ENCODE assay signal across 1 cellular context in genomic region chr20:53852025-53852424, GRCh38.
TF ChIP-seq lines count a peak whose summit lies in the region.

No MANE protein-coding gene starts in this region.

TF ChIP-seq in GM23338, 12 proteins besides CTCF, POLR2A, EP300 and RAD21 (continued from another document):
- TF ChIP-seq ETS1 (IDR thresholded peaks at IDR 0.05) (no peak), ZNF114 (CRISPR knock-in tag; IDR thresholded peaks at IDR 0.05) (no peak), STAT1 (IDR thresholded peaks at IDR 0.05; ENCODE audit: unreplicated experiment) (no peak), REST (IDR thresholded peaks at IDR 0.05; ENCODE audit: unreplicated experiment) (no peak), POLR2AphosphoS5 (IDR thresholded peaks at IDR 0.05; ENCODE audit: low read depth) (no peak), EZH2phosphoT487 (IDR thresholded peaks at IDR 0.05; ENCODE audit: unreplicated experiment) (no peak), ZNF331 (CRISPR knock-in tag; IDR thresholded peaks at IDR 0.05; ENCODE audit: low read depth) (no peak)
TF ChIP-seq in GM23338: peak in this region for 0.
